1 cellular context compared by ENCODE assay signal in the genomic region with DNA sequence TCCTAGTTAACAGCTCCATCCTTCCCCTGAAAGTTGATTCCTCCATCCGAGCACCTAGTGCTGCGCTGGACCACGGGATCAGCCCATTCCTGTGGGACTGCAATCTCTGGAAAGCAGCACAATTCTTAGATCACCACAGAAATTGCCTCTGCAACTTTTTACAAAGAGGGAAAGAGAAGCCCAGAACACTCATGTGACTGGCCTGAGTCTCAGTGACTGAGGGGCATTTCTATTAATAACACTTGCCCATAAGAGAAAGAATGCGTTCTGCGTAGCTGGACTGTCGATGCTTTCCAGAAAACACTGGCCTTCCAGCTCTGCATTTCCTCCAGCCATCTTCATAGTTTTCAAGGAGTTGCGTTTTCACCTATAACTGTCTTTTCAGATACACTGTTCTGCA.
TF ChIP-seq lines count a peak whose summit lies in the region.

No MANE protein-coding gene starts in this region.

TF ChIP-seq in endothelial cell of umbilical vein, 7 proteins besides CTCF, POLR2A, EP300 and RAD21:
- no peak for TF ChIP-seq POLR2AphosphoS5 (IDR thresholded peaks at IDR 0.05; ENCODE audit: insufficient read depth, low read depth, low read length)
- TF ChIP-seq JUN (IDR thresholded peaks at IDR 0.05; ENCODE audit: borderline replicate concordance, insufficient read depth, insufficient read length, low read depth) = no peak
